In the genomic region with DNA sequence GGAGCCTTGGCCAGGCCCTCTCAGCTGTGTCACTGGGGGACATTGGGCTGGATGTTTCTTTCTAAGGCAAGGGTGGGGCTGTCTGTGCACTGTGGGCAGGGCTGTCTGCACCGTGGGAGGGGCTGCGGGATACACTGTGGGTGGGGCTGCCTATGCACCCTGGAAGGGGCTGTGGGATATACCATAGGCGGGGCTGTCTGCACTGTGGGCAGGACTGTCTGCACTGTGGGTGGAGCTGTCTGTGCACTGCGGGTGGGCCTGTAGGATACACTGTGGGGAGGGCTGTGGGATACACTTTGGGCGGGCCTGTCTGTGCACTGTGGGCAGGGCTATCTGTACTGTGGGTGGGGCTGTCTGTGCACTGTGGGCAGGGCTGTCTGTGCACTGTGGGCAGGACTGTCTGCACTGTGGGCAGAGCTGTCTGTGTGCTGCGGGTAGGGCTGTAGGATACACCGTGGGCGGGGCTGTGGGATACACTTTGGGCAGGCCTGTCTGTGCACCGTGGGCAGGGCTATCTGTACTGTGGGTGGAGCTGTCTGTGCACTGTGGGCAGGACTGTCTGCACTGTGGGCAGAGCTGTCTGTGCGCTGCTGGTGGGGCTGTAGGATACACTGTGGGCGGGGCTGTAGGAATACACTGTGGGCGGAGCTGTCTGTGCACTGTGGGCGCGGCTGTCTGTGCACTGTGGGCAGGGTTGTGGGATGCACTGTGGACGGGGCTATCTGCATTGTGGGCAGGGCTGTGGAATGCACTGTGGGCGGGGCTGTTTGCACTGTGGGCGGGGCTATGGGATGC, we compare ENCODE assay signal across 9 cellular contexts. TPM values are rescaled to one million over a fixed set of nuclear protein-coding genes. Genes with fewer than 3 reads are reported as not detected.
DNase-seq lines count a peak whose midpoint lies in the region; ATAC-seq, FAIRE-seq and TF ChIP-seq lines count a peak whose summit lies in the region.
"Had no signal": no experiment of that assay in that cellular context is flagged by ENCODE, and none has a peak within 500 bp of the region (broad histone marks: within the 10 kb centered on the region; RNA-seq: fewer than 3 reads in every experiment).

No MANE protein-coding gene starts in this region.

- DNase-seq in GM12891 (ENCODE audit: insufficient read length, low spot score) = no peak
- DNase-seq in T-helper 17 cell = peak; percentile 33 to 56 (median 55)
- DNase-seq in caudate nucleus (lab: John Stamatoyannopoulos, UW) = peak in 5 of 61 donors; percentile 13 to 58 (median 46)
- peak; percentile 80 for DNase-seq in spleen
- no peak for DNase-seq in NCI-H345 treated with DMSO at 0.1 percent for 48 hours (lab: John Stamatoyannopoulos, UW; ENCODE audit: unreplicated experiment)
- DNase-seq: T1000 had no signal

- intact Hi-C loops in spleen (cut with DNase I; ENCODE audit: low total_unique reads) = no loop called here

- H3K4me1 ChIP-seq in spleen = peaks cover 0 to 15% (median 0%) of the 10 kb centered on the region in 6 donors

- no peak overlapping the region for H3K4me3 Mint-ChIP-seq in T-helper 17 cell

- ATAC-seq in T-helper 17 cell (peak; percentile 88), HG02678 (IDR thresholded peaks at IDR 0.05; ENCODE audit: unreplicated experiment) (no peak), HG03520 (IDR thresholded peaks at IDR 0.05; ENCODE audit: unreplicated experiment) (no peak), HG02938 (IDR thresholded peaks at IDR 0.05; ENCODE audit: unreplicated experiment) (no peak)

- H3K4me3 ChIP-seq in spleen = no peak overlapping the region

- H3K27me3 Mint-ChIP-seq in T-helper 17 cell = no peaks in the 10 kb centered on the region

- WGBS in spleen, 5 donors = 79 to 86% (median 81%) methylated on average over 14 to 17 of the region's 17 CpGs

- peaks cover 27% of the 10 kb centered on the region for H3K4me1 Mint-ChIP-seq in T-helper 17 cell

- H3K9me3 ChIP-seq in T-helper 17 cell (ENCODE audit: control insufficient read depth, low read length, poor library complexity, severe bottlenecking) (no peaks in the 10 kb centered on the region), spleen (no peaks in the 10 kb centered on the region)

- no peak for TF ChIP-seq POLR2A in GM12891 (IDR thresholded peaks at IDR 0.05; ENCODE audit: low read depth, low read length)
- TF ChIP-seq POLR2A in spleen (IDR thresholded peaks at IDR 0.05) = no peak

- H3K36me3 ChIP-seq in spleen = peaks cover 1 to 88% (median 31%) of the 10 kb centered on the region in 6 donors

- TF ChIP-seq CTCF in spleen (IDR thresholded peaks at IDR 0.05 in 8 of 11, conservative IDR thresholded peaks at IDR 0.05 in 3 of 11) = no peak

- no peaks in the 10 kb centered on the region for H3K27me3 ChIP-seq in spleen (replicated peaks in 1 of 7)

- peaks cover 11% of the 10 kb centered on the region for H3K36me3 Mint-ChIP-seq in T-helper 17 cell (ENCODE audit: low read depth)

- FAIRE-seq in GM12891 (lab: Jason Lieb, UNC) = peak; percentile 20

- peak overlapping the region; percentile 63 for H3K27ac Mint-ChIP-seq in T-helper 17 cell

- H3K27ac ChIP-seq in caudate nucleus (ENCODE audit: low read depth, low read length) (peak overlapping the region; percentile 27), spleen (peak overlapping the region in 1 of 8 donors; percentile 36)

TF ChIP-seq in GM12891, 5 proteins besides CTCF, POLR2A, EP300 and RAD21:
- TF ChIP-seq POU2F2 (IDR thresholded peaks at IDR 0.05; ENCODE audit: low read depth, low read length) = no peak
- TF ChIP-seq POLR2AphosphoS5 (IDR thresholded peaks at IDR 0.05; ENCODE audit: low read depth, low read length) = no peak
- TF ChIP-seq PAX5 (IDR thresholded peaks at IDR 0.05; ENCODE audit: insufficient read depth, low read length, severe bottlenecking) = no peak
- TF ChIP-seq SPI1 (IDR thresholded peaks at IDR 0.05; ENCODE audit: low read depth, low read length) = no peak
- TF ChIP-seq TAF1 (IDR thresholded peaks at IDR 0.05; ENCODE audit: low read depth, low read length) = no peak
TF ChIP-seq in GM12891: peak in this region for 0.

RNA-seq across cellular contexts. Expression of gene ACOX3, which starts 31.1 kb away (rescaled TPM):
- polyA plus RNA-seq in GM12891 (2012; ENCODE audit: low read depth, missing spikeins) = 13.4 TPM
- total RNA-seq in T-helper 17 cell (10 to 100 TPM in 1 of 2 donors, 1 to 10 TPM in 1; 9.6 to 11.3 TPM), spleen (10 to 100 TPM; 16.1 to 26.5 (median 21.7) TPM)
- 10 to 100 TPM; 11.3 to 16.1 (median 15.0) TPM for polyA plus RNA-seq in spleen

RNA-seq across cellular contexts. Expression of gene TRMT44, which starts 31.1 kb away (rescaled TPM):
- polyA plus RNA-seq in GM12891 (2012; ENCODE audit: low read depth, missing spikeins) = 6.8 TPM
- total RNA-seq in T-helper 17 cell = 10 to 100 TPM; 20.4 to 32.7 TPM
- 10 to 100 TPM; 18.9 to 28.3 (median 25.2) TPM for total RNA-seq in spleen
- 1 to 10 TPM; 5.7 to 8.0 (median 5.9) TPM for polyA plus RNA-seq in spleen

Comparison
In these comparisons a context has a peak if more than half of its experiments do, and no peak if none do; other contexts are left out.
1. DNase-seq: peak in T-helper 17 cell (3 of 3) and spleen (single experiment); none in GM12891 (single experiment) and NCI-H345 treated with DMSO at 0.1 percent for 48 hours (single experiment).